ENCODE assay signal across 7 cellular contexts in the genomic region with DNA sequence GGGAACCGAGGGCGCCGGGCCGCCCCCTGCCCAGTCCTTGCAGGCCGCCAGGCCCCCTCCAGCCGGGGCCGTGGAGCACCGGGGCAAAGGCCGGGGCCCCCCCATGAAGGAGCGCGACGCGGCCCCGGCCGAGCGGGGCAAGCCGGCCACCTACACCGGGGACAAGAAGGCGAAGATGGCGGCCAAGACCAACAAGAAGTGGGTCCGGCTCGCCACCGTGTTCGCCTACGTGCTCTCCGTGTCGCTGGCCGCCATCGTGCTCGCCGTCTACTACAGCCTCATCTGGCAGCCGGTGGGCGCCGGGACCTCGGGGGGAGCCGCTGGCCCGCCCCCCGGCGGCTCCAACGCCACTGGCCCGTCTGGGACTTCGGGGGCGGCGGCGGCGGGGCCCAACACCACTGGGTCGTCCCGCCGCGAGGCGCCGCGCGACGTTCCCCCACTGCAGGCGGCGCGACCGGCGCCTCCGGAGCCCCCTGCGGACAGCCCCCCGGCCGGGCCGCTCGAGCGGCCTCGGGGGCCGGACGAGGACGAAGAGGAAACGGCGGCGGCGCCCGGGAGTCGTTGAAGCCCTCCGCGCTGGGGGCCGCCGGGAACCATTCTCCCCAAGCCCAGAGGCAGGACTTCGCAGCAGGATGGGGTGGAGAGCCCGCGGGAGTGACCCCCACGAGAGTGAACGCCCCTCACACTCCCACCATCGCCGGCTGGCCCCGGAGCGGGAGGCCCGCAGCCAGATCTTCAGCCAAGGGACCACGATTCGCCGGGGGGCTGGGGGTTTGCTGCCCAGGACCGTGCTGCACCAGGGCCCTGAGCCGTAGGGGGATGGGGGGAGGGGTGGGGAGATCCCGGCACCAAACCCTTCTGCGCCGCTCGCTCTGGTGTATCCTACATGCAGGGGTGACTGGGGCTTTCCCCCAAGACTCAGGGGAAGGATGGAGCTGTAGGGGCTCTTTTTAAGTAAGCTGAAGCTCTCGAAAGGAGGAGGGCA. TPM values are rescaled to one million over a fixed set of nuclear protein-coding genes. Genes with fewer than 3 reads are reported as not detected.
A peak's percentile ranks its signal among the peaks of the same experiment; 100 is the strongest.
DNase-seq lines count a peak whose midpoint lies in the region; ATAC-seq and TF ChIP-seq lines count a peak whose summit lies in the region.
"Had no signal": no experiment of that assay in that cellular context is flagged by ENCODE, and none has a peak within 500 bp of the region (broad histone marks: within the 10 kb centered on the region; RNA-seq: fewer than 3 reads in every experiment).

No MANE protein-coding gene starts in this region.

- H3K27ac Mint-ChIP-seq in Calu3 (ENCODE audit: unreplicated experiment): no peak overlapping the region

- DNase-seq in Calu3 (no peak), adipocyte (ENCODE audit: low read depth) (peak; percentile 61), mucosa of descending colon (peak in 2 of 3 donors; percentile 64 to 67), midbrain (lab: John Stamatoyannopoulos, UW) (no peak), NCI-H2029 treated with DMSO at 0.1 percent for 48 hours (lab: John Stamatoyannopoulos, UW) (no peak)

- H3K36me3 ChIP-seq in adipocyte (ENCODE audit: control insufficient read depth, insufficient read depth, low read length, severe bottlenecking): peaks cover 5% of the 10 kb centered on the region
- H3K36me3 ChIP-seq in mucosa of descending colon (ENCODE audit: low read depth): no peaks in the 10 kb centered on the region

- H3K9me3 ChIP-seq in adipocyte (ENCODE audit: control insufficient read depth, low read length) (no peaks in the 10 kb centered on the region), mucosa of descending colon (no peaks in the 10 kb centered on the region)

- no peaks in the 10 kb centered on the region for H3K27me3 ChIP-seq in adipocyte (replicated peaks; ENCODE audit: control insufficient read depth, insufficient read depth, low read length)

- peaks cover 47% of the 10 kb centered on the region for H3K4me1 ChIP-seq in adipocyte (ENCODE audit: control insufficient read depth, insufficient read depth, low read length)
- peaks cover 16% of the 10 kb centered on the region for H3K4me1 ChIP-seq in mucosa of descending colon (ENCODE audit: low read depth)

- peaks cover 13% of the 10 kb centered on the region for H3K36me3 Mint-ChIP-seq in Calu3 (ENCODE audit: insufficient read depth, unreplicated experiment)

- peak; percentile 8 for ATAC-seq in HG02885 (IDR thresholded peaks at IDR 0.05; ENCODE audit: poor library complexity, unreplicated experiment)
- ATAC-seq in mucosa of descending colon: no peak

- BruUV-seq in Calu3 (replicated peaks; lab: Mats Ljungman, UMichigan): no TSS peak

- H3K27me3 Mint-ChIP-seq in Calu3 (ENCODE audit: unreplicated experiment): no peaks in the 10 kb centered on the region

- H3K4me3 Mint-ChIP-seq in Calu3 (ENCODE audit: low read depth, unreplicated experiment): peak overlapping the region; percentile 50

- CTCF ChIA-PET in Calu3 (lab: Charles Lee): interaction anchor here (1.2 to 1.5 kb wide), 2 partner anchors 14 to 15 kb away, joined by 7 to 23 read pairs; partner anchors contain the start of gene CCDC9B

- TF ChIP-seq CTCF in Calu3 (IDR thresholded peaks at IDR 0.05; ENCODE audit: unreplicated experiment) (no peak), mucosa of descending colon (IDR thresholded peaks at IDR 0.05) (no peak)

- peak overlapping the region; percentile 83 for H3K4me3 ChIP-seq in adipocyte (ENCODE audit: low read length)
- H3K4me3 ChIP-seq in mucosa of descending colon: peak overlapping the region; percentile 72

- peak overlapping the region; percentile 85 for H3K9ac ChIP-seq in adipocyte (ENCODE audit: low read length)

- no peaks in the 10 kb centered on the region for H3K4me1 Mint-ChIP-seq in Calu3 (ENCODE audit: low read depth, unreplicated experiment)

- H3K9me3 Mint-ChIP-seq in Calu3 (ENCODE audit: low read depth, unreplicated experiment): no peaks in the 10 kb centered on the region

- intact Hi-C loops in Calu3 (cut with micrococcal nuclease; ENCODE audit: unreplicated experiment): loop anchor here (5.0 kb wide), 1 partner anchor 98 kb away; no protein-coding TSS in a partner anchor
- intact Hi-C loops in mucosa of descending colon (cut with DNase I, micrococcal nuclease): no loop called here

RNA-seq across cellular contexts. Expression of gene INAFM2, which starts 0.8 kb away (rescaled TPM):
- total RNA-seq in Calu3 (2022): 14.3 and 16.6 TPM in 2 replicates
- total RNA-seq in mucosa of descending colon: 100 to 1,000 TPM in 1 of 3 donors, 10 to 100 TPM in 2; 15.6 to 120 (median 21.1) TPM

RNA-seq across cellular contexts. Expression of gene CCDC9B, which starts 16.5 kb away (rescaled TPM):
- total RNA-seq in Calu3 (2022) (85.6 and 102 TPM in 2 replicates), mucosa of descending colon (100 to 1,000 TPM in 1 of 3 donors, 10 to 100 TPM in 2; 34.9 to 204 (median 37.2) TPM)

RNA-seq across cellular contexts. Expression of gene PLCB2, which starts 16.5 kb away (rescaled TPM):
- total RNA-seq in Calu3 (2022) (37.3 and 43.1 TPM in 2 replicates), mucosa of descending colon (10 to 100 TPM in 2 of 3 donors, 1 to 10 TPM in 1; 9.9 to 21.8 (median 17.4) TPM)

RNA-seq across cellular contexts. Expression of gene PHGR1, which starts 26.6 kb away (rescaled TPM):
- total RNA-seq in Calu3 (2022) (not detected in 2 replicates), mucosa of descending colon (1,000 to 10,000 TPM in 2 of 3 donors, 100 to 1,000 TPM in 1; 932 to 1,439 (median 1,228) TPM)
- total RNA-seq: SK-MEL-5 had no signal

RNA-seq across cellular contexts. Expression of gene DISP2, which starts 33.8 kb away (rescaled TPM):
- total RNA-seq in Calu3 (2022) (1.1 and 1.3 TPM in 2 replicates), mucosa of descending colon (10 to 100 TPM in 2 of 3 donors, 1 to 10 TPM in 1; 5.1 to 23.4 (median 16.1) TPM)

Comparison
In these comparisons a context has a peak if more than half of its experiments do, and no peak if none do; other contexts are left out.
1. DNase-seq: peak in adipocyte (single experiment) and mucosa of descending colon (2 of 3); none in Calu3 (single experiment), midbrain (single experiment) and NCI-H2029 treated with DMSO at 0.1 percent for 48 hours (single experiment).